Comparison of ENCODE assay signal across 6 cellular contexts in genomic region chrX:52603156-52603555, GRCh38. TPM values are rescaled to one million over a fixed set of nuclear protein-coding genes. Genes with fewer than 3 reads are reported as not detected.
"Had no signal": no experiment of that assay in that cellular context is flagged by ENCODE, and none has a peak within 500 bp of the region (broad histone marks: within the 10 kb centered on the region; RNA-seq: fewer than 3 reads in every experiment).

No MANE protein-coding gene starts in this region.

RNA-seq across cellular contexts. Expression of gene SSX7, which starts 51.5 kb away (rescaled TPM):
- total RNA-seq: LHCN-M2, PC-3, Peyer's patch, Right ventricle myocardium superior, SJSA1, T-cell had no signal
